3 cellular contexts compared by ENCODE assay signal in genomic region chr12:104155711-104156555, GRCh38.
TF ChIP-seq lines count a peak whose summit lies in the region.

No MANE protein-coding gene starts in this region.

TF ChIP-seq in SK-N-SH treated with all-trans-retinoic acid at 6 μM for 48 hours, 23 proteins besides CTCF, POLR2A, EP300 and RAD21:
- TF ChIP-seq ISL1 (CRISPR knock-in tag; IDR thresholded peaks at IDR 0.05): 0 out of 2 replicates have a peak, but pooled peaks have one; percentile 38
- TF ChIP-seq POU6F1 (CRISPR knock-in tag; IDR thresholded peaks at IDR 0.05; ENCODE audit: borderline replicate concordance, low read depth): no peak

TF ChIP-seq in SK-N-SH, 30 proteins besides CTCF, POLR2A, EP300 and RAD21:
- TF ChIP-seq JUND (IDR thresholded peaks at IDR 0.05): no peak
- no peak for TF ChIP-seq NFIC (IDR thresholded peaks at IDR 0.05; ENCODE audit: borderline replicate concordance)
- TF ChIP-seq USF1 (IDR thresholded peaks at IDR 0.05; ENCODE audit: borderline replicate concordance, low read depth): no peak
- no peak for TF ChIP-seq FOSL2 (IDR thresholded peaks at IDR 0.05; ENCODE audit: borderline replicate concordance, low read depth)
- TF ChIP-seq FOXJ3 (CRISPR knock-in tag; IDR thresholded peaks at IDR 0.05): no peak
- no peak for TF ChIP-seq EZH2phosphoT487 (IDR thresholded peaks at IDR 0.05; ENCODE audit: borderline replicate concordance, low read depth)
- TF ChIP-seq TEAD4 (IDR thresholded peaks at IDR 0.05; ENCODE audit: borderline replicate concordance, insufficient read depth): no peak
- no peak for TF ChIP-seq CHD2 (IDR thresholded peaks at IDR 0.05; ENCODE audit: low read length, partially characterized antibody)
- TF ChIP-seq POLR2AphosphoS5 (IDR thresholded peaks at IDR 0.05; ENCODE audit: low read depth, low read length): no peak
- TF ChIP-seq TCF12 (IDR thresholded peaks at IDR 0.05): no peak
- no peak for TF ChIP-seq SIN3A (IDR thresholded peaks at IDR 0.05; ENCODE audit: borderline replicate concordance, low read depth, low read length)
- no peak for TF ChIP-seq YY1 (IDR thresholded peaks at IDR 0.05; ENCODE audit: low read depth)
- TF ChIP-seq SMC3 (IDR thresholded peaks at IDR 0.05; ENCODE audit: low read depth, low read length): no peak
- no peak for TF ChIP-seq IRF3 (IDR thresholded peaks at IDR 0.05; ENCODE audit: low read depth, low read length)
- TF ChIP-seq GATA2 (CRISPR knock-in tag; IDR thresholded peaks at IDR 0.05): no peak

TF ChIP-seq in K562, 482 proteins besides CTCF, POLR2A, EP300 and RAD21:
- TF ChIP-seq C11orf30 (IDR thresholded peaks at IDR 0.05; ENCODE audit: low read depth) (peak; percentile 42; the same call in 1 of the 2 replicates), SNRNP70 (optimal IDR thresholded peaks at IDR 0.05; ENCODE audit: low read depth, low read length) (no peak), ZNF785 (CRISPR knock-in tag; IDR thresholded peaks at IDR 0.05) (no peak), NFE2 (IDR thresholded peaks at IDR 0.05; ENCODE audit: low read depth) (peak; percentile 59), ZNF316 (IDR thresholded peaks at IDR 0.05) (peak; percentile 25; the same call in 1 of the 2 replicates), BCLAF1 (IDR thresholded peaks at IDR 0.05; ENCODE audit: borderline replicate concordance in 1 of 2, control insufficient read depth in 1 of 2, low read depth in 2 of 2, low read length in 1 of 2) (no peak), SMARCA4 (IDR thresholded peaks at IDR 0.05) (0 out of 2 replicates have a peak, but pooled peaks have one; percentile 13), JUND (IDR thresholded peaks at IDR 0.05; ENCODE audit: borderline replicate concordance, low read depth, low read length) (peak; percentile 51; the same call in 1 of the 2 replicates), JUND (tag; IDR thresholded peaks at IDR 0.05; ENCODE audit: borderline replicate concordance, low read depth, low read length) (no peak; the same call in 2 of the 3 replicates), ZNF740 (CRISPR knock-in tag; IDR thresholded peaks at IDR 0.05) (no peak), ZNF740 (tag; IDR thresholded peaks at IDR 0.05) (no peak), SPI1 (IDR thresholded peaks at IDR 0.05; ENCODE audit: borderline replicate concordance, low read depth, low read length) (peak; percentile 74; the same call in 1 of the 2 replicates), BRD4 (IDR thresholded peaks at IDR 0.05) (no peak), ZKSCAN1 (IDR thresholded peaks at IDR 0.05; ENCODE audit: low read depth, low read length) (peak; percentile 93), MAFF (IDR thresholded peaks at IDR 0.05; ENCODE audit: low read length) (0 out of 2 replicates have a peak, but pooled peaks have one; percentile 27), CBX1 (IDR thresholded peaks at IDR 0.05; ENCODE audit: low read depth) (no peak)
